24 cellular contexts compared by ENCODE assay signal in the genomic region with DNA sequence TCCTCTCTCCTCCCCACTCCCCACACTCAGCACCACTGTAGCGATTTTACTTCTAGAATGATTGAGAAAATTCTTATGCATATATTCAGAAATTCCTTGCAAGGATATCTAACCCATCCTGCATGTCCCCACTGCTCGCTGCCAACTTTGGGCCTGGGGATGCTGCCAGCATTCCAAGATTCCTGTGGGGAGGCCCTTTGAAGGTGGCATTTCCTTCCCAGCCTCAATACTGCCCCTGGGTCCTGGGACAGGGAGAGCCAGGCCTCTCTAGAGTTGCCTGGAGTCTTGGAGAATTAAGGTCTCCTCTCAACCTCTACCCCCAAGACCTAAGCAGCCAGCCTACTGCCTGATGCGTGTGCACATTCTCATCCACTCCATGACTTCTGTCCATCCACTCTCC.
"Had no signal": no experiment of that assay in that cellular context is flagged by ENCODE, and none has a peak within 500 bp of the region (broad histone marks: within the 10 kb centered on the region; RNA-seq: fewer than 3 reads in every experiment).

No MANE protein-coding gene starts in this region.

- H3K27ac ChIP-seq: ascending aorta, cardiac muscle cell, dorsolateral prefrontal cortex, epithelial cell of prostate, left lung, neutrophil, parathyroid adenoma, right lobe of liver had no signal

- DNase-seq: activated CD4-positive, alpha-beta T cell treated with anti-CD3 and anti-CD28 coated beads, Interleukin-2, amount 10 ng/mL, durations not matched to agents 24 days and 14 days; activated CD8-positive, alpha-beta T cell treated with anti-CD3 and anti-CD28 coated beads, Interleukin-2, amount 10 ng/mL, durations not matched to agents 7 days and 5 days; activated effector memory CD4-positive, alpha-beta T cell treated with Interleukin-2 at 50 U/mL for 16 hours; activated naive CD4-positive, alpha-beta T cell treated with anti-CD3 and anti-CD28 coated beads, Interleukin-2, amount 10 ng/mL, durations not matched to agents 7 days and 5 days; activated T-cell treated with anti-CD3 and anti-CD28 coated beads, Interleukin-2, amount 50 U/mL, for 4 hours; dorsolateral prefrontal cortex; foreskin melanocyte; glutamatergic neuron; hippocampal formation; kidney; left lung; mammary epithelial cell; naive thymus-derived CD8-positive, alpha-beta T cell; right lobe of liver; stimulated activated CD4-positive, alpha-beta T cell treated with anti-CD3 and anti-CD28 coated beads, Interleukin-4, amount 100 ng/mL, for 1 hour; stimulated activated naive CD8-positive, alpha-beta T cell treated with anti-CD3 and anti-CD28 coated beads, Interleukin-15, amount 100 ng/mL, for 72 hours had no signal

- H3K9me3 Mint-ChIP-seq: activated CD4-positive, alpha-beta T cell treated with anti-CD3 and anti-CD28 coated beads, Interleukin-2, amount 10 ng/mL, durations not matched to agents 24 days and 14 days; activated naive CD4-positive, alpha-beta T cell treated with anti-CD3 and anti-CD28 coated beads, Interleukin-2, amount 10 ng/mL, durations not matched to agents 7 days and 5 days; activated T-cell treated with anti-CD3 and anti-CD28 coated beads, Interleukin-2, amount 50 U/mL, for 4 hours; stimulated activated naive CD8-positive, alpha-beta T cell treated with anti-CD3 and anti-CD28 coated beads, Interleukin-15, amount 100 ng/mL, for 72 hours; type B pancreatic cell had no signal

- H3K27me3 Mint-ChIP-seq: activated CD4-positive, alpha-beta T cell treated with anti-CD3 and anti-CD28 coated beads, Interleukin-2, amount 10 ng/mL, durations not matched to agents 24 days and 14 days; activated naive CD4-positive, alpha-beta T cell treated with anti-CD3 and anti-CD28 coated beads, Interleukin-2, amount 10 ng/mL, durations not matched to agents 7 days and 5 days; naive thymus-derived CD8-positive, alpha-beta T cell; stimulated activated naive CD8-positive, alpha-beta T cell treated with anti-CD3 and anti-CD28 coated beads, Interleukin-15, amount 100 ng/mL, for 72 hours; type B pancreatic cell had no signal

- H3K27ac Mint-ChIP-seq: activated CD4-positive, alpha-beta T cell treated with anti-CD3 and anti-CD28 coated beads, Interleukin-2, amount 10 ng/mL, durations not matched to agents 24 days and 14 days; activated CD8-positive, alpha-beta T cell treated with anti-CD3 and anti-CD28 coated beads, Interleukin-2, amount 10 ng/mL, durations not matched to agents 7 days and 5 days; activated naive CD4-positive, alpha-beta T cell treated with anti-CD3 and anti-CD28 coated beads, Interleukin-2, amount 10 ng/mL, durations not matched to agents 7 days and 5 days; naive thymus-derived CD8-positive, alpha-beta T cell; stimulated activated naive CD8-positive, alpha-beta T cell treated with anti-CD3 and anti-CD28 coated beads, Interleukin-15, amount 100 ng/mL, for 72 hours; T-helper 2 cell treated with Interferon-gamma antibody and Interleukin-4, amounts not matched to agents 5 μg/mL and 100 μg/mL, for 36 hours; type B pancreatic cell had no signal

- H3K4me3 ChIP-seq: ascending aorta, cardiac muscle cell, dorsolateral prefrontal cortex, left lung, right lobe of liver, smooth muscle cell had no signal

- H3K9me3 ChIP-seq: ascending aorta, left lung, neutrophil, right lobe of liver had no signal

- H3K36me3 ChIP-seq: ascending aorta, cardiac muscle cell, left lung, neutrophil, right lobe of liver had no signal

- H3K9ac ChIP-seq: parathyroid adenoma had no signal

- H3K27me3 ChIP-seq: ascending aorta, cardiac muscle cell, dorsolateral prefrontal cortex, left lung, neutrophil, right lobe of liver had no signal

- H3K4me3 Mint-ChIP-seq: activated CD4-positive, alpha-beta T cell treated with anti-CD3 and anti-CD28 coated beads, Interleukin-2, amount 10 ng/mL, durations not matched to agents 24 days and 14 days; activated CD8-positive, alpha-beta T cell treated with anti-CD3 and anti-CD28 coated beads, Interleukin-2, amount 10 ng/mL, durations not matched to agents 7 days and 5 days; activated naive CD4-positive, alpha-beta T cell treated with anti-CD3 and anti-CD28 coated beads, Interleukin-2, amount 10 ng/mL, durations not matched to agents 7 days and 5 days; activated T-cell treated with anti-CD3 and anti-CD28 coated beads, Interleukin-2, amount 50 U/mL, for 4 hours; naive thymus-derived CD8-positive, alpha-beta T cell; stimulated activated naive CD8-positive, alpha-beta T cell treated with anti-CD3 and anti-CD28 coated beads, Interleukin-15, amount 100 ng/mL, for 72 hours; T-helper 2 cell treated with Interferon-gamma antibody and Interleukin-4, amounts not matched to agents 5 μg/mL and 100 μg/mL, for 36 hours; type B pancreatic cell had no signal

- ATAC-seq: activated CD8-positive, alpha-beta T cell treated with anti-CD3 and anti-CD28 coated beads, Interleukin-2, amount 10 ng/mL, durations not matched to agents 7 days and 5 days; activated T-cell treated with anti-CD3 and anti-CD28 coated beads, Interleukin-2, amount 50 U/mL, for 4 hours; left lung; naive thymus-derived CD8-positive, alpha-beta T cell; stimulated activated naive CD8-positive, alpha-beta T cell treated with anti-CD3 and anti-CD28 coated beads, Interleukin-15, amount 100 ng/mL, for 72 hours had no signal

- H2AFZ ChIP-seq: parathyroid adenoma had no signal

- H3K4me2 ChIP-seq: smooth muscle cell had no signal

- H3K4me1 Mint-ChIP-seq: activated CD4-positive, alpha-beta T cell treated with anti-CD3 and anti-CD28 coated beads, Interleukin-2, amount 10 ng/mL, durations not matched to agents 24 days and 14 days; activated naive CD4-positive, alpha-beta T cell treated with anti-CD3 and anti-CD28 coated beads, Interleukin-2, amount 10 ng/mL, durations not matched to agents 7 days and 5 days; stimulated activated naive CD8-positive, alpha-beta T cell treated with anti-CD3 and anti-CD28 coated beads, Interleukin-15, amount 100 ng/mL, for 72 hours had no signal

- FAIRE-seq: kidney had no signal

- H3K4me1 ChIP-seq: left lung, parathyroid adenoma, right lobe of liver had no signal

- H3K79me2 ChIP-seq: parathyroid adenoma had no signal

- H3K36me3 Mint-ChIP-seq: activated naive CD4-positive, alpha-beta T cell treated with anti-CD3 and anti-CD28 coated beads, Interleukin-2, amount 10 ng/mL, durations not matched to agents 7 days and 5 days; naive thymus-derived CD8-positive, alpha-beta T cell; type B pancreatic cell had no signal
